1 cellular context compared by ENCODE assay signal in genomic region chr16:67857547-67858233, GRCh38.
TF ChIP-seq lines count a peak whose summit lies in the region.

No MANE protein-coding gene starts in this region.

TF ChIP-seq in HepG2, 621 proteins besides CTCF, POLR2A, EP300 and RAD21 (continued from another document and continues in another):
- no peak for TF ChIP-seq TEF (CRISPR knock-in tag; IDR thresholded peaks at IDR 0.05)
- no peak for TF ChIP-seq KMT2A (CRISPR knock-in tag; IDR thresholded peaks at IDR 0.05)
- peak; percentile 76 for TF ChIP-seq PHF21A (CRISPR knock-in tag; IDR thresholded peaks at IDR 0.05)
- no peak for TF ChIP-seq CSRNP2 (CRISPR knock-in tag; conservative IDR thresholded peaks at IDR 0.05; ENCODE audit: low read depth)
- TF ChIP-seq HOXA5 (CRISPR knock-in tag; IDR thresholded peaks at IDR 0.05), result 0 out of 2 replicates have a peak, but pooled peaks have one; percentile 40
- no peak for TF ChIP-seq LRRFIP1 (CRISPR knock-in tag; conservative IDR thresholded peaks at IDR 0.05)
- TF ChIP-seq RFX5 (IDR thresholded peaks at IDR 0.05; ENCODE audit: low read depth, low read length), result peak; percentile 63
- peak; percentile 67 for TF ChIP-seq GATAD2A (CRISPR knock-in tag; IDR thresholded peaks at IDR 0.05)
- TF ChIP-seq TERF1 (CRISPR knock-in tag; IDR thresholded peaks at IDR 0.05), result no peak
- no peak; the same call in 1 of the 2 replicates for TF ChIP-seq PITX1 (CRISPR knock-in tag; IDR thresholded peaks at IDR 0.05)
- TF ChIP-seq U2AF1 (optimal IDR thresholded peaks at IDR 0.05; ENCODE audit: low read depth, low read length), result no peak
- no peak for TF ChIP-seq SUZ12 (IDR thresholded peaks at IDR 0.05; ENCODE audit: low read depth, low read length)
- TF ChIP-seq FOXO1 (CRISPR knock-in tag; IDR thresholded peaks at IDR 0.05), result peak; percentile 82
- TF ChIP-seq MAFF (IDR thresholded peaks at IDR 0.05; ENCODE audit: low read depth, low read length), result peak; percentile 48; the same call in 1 of the 2 replicates
- TF ChIP-seq ZNF761 (CRISPR knock-in tag; conservative IDR thresholded peaks at IDR 0.05), result no peak
- TF ChIP-seq TCF7L2 (IDR thresholded peaks at IDR 0.05; ENCODE audit: low read depth, low read length), result no peak
- TF ChIP-seq REPIN1 (CRISPR knock-in tag; IDR thresholded peaks at IDR 0.05; ENCODE audit: borderline replicate concordance, low read depth), result no peak
- peak; percentile 77 for TF ChIP-seq HDAC2 (CRISPR knock-in tag; IDR thresholded peaks at IDR 0.05)
- TF ChIP-seq SALL2 (CRISPR knock-in tag; IDR thresholded peaks at IDR 0.05), result no peak
- TF ChIP-seq FOXK1 (CRISPR knock-in tag; IDR thresholded peaks at IDR 0.05; ENCODE audit: borderline replicate concordance, low read depth), result peak; percentile 69; the same call in 1 of the 2 replicates
- no peak for TF ChIP-seq GPBP1L1 (CRISPR knock-in tag; IDR thresholded peaks at IDR 0.05)
- TF ChIP-seq FOSL1 (CRISPR knock-in tag; IDR thresholded peaks at IDR 0.05; ENCODE audit: borderline replicate concordance), result no peak
- no peak for TF ChIP-seq ARNT2 (CRISPR knock-in tag; IDR thresholded peaks at IDR 0.05; ENCODE audit: low read depth)
- no peak for TF ChIP-seq ZNF225 (CRISPR knock-in tag; IDR thresholded peaks at IDR 0.05)
- TF ChIP-seq ARID5B (CRISPR knock-in tag; IDR thresholded peaks at IDR 0.05), result peak; percentile 71; the same call in 1 of the 2 replicates
- peak; percentile 51; the same call in 1 of the 2 replicates for TF ChIP-seq CREM (IDR thresholded peaks at IDR 0.05)
- no peak for TF ChIP-seq CREM (CRISPR knock-in tag; IDR thresholded peaks at IDR 0.05)
- no peak for TF ChIP-seq ETV6 (CRISPR knock-in tag; conservative IDR thresholded peaks at IDR 0.05)
- no peak for TF ChIP-seq ZNF207 (IDR thresholded peaks at IDR 0.05; ENCODE audit: borderline replicate concordance)
- TF ChIP-seq PBX2 (CRISPR knock-in tag; IDR thresholded peaks at IDR 0.05), result no peak
- TF ChIP-seq NR2F6 (IDR thresholded peaks at IDR 0.05), result peak; percentile 18; the same call in 1 of the 2 replicates
- TF ChIP-seq NR2F6 (CRISPR knock-in tag; IDR thresholded peaks at IDR 0.05), result no peak; the same call in 1 of the 2 replicates
- TF ChIP-seq SIX4 (CRISPR knock-in tag; IDR thresholded peaks at IDR 0.05), result no peak
- no peak for TF ChIP-seq DMTF1 (CRISPR knock-in tag; IDR thresholded peaks at IDR 0.05)
- TF ChIP-seq E2F2 (CRISPR knock-in tag; IDR thresholded peaks at IDR 0.05; ENCODE audit: borderline replicate concordance), result no peak
- no peak for TF ChIP-seq ZNF557 (CRISPR knock-in tag; IDR thresholded peaks at IDR 0.05)
- TF ChIP-seq XBP1 (CRISPR knock-in tag; IDR thresholded peaks at IDR 0.05), result no peak
- 0 out of 2 replicates have a peak, but pooled peaks have one; percentile 7 for TF ChIP-seq FOXK2 (IDR thresholded peaks at IDR 0.05)
- no peak for TF ChIP-seq ZFP36L2 (CRISPR knock-in tag; IDR thresholded peaks at IDR 0.05)
- TF ChIP-seq HIVEP1 (CRISPR knock-in tag; IDR thresholded peaks at IDR 0.05), result no peak
- peak in 1 of 2 experiments; percentile 67; a peak in 1 of 4 replicates for TF ChIP-seq REST (IDR thresholded peaks at IDR 0.05; ENCODE audit: borderline replicate concordance in 1 of 2, low read depth in 1 of 2, low read length in 2 of 2)
